ENCODE assay signal across 11 cellular contexts in genomic region chr1:185636848-185637247, GRCh38.
DNase-seq lines count a peak whose midpoint lies in the region; ATAC-seq, FAIRE-seq and TF ChIP-seq lines count a peak whose summit lies in the region.
"Had no signal": no experiment of that assay in that cellular context is flagged by ENCODE, and none has a peak within 500 bp of the region (broad histone marks: within the 10 kb centered on the region; RNA-seq: fewer than 3 reads in every experiment).

No MANE protein-coding gene starts in this region.

- peak; percentile 28 to 38 for DNase-seq in AML-193 (lab: John Stamatoyannopoulos, UW)
- DNase-seq in GM19239 (ENCODE audit: insufficient read length, low spot score) = peak; percentile 40
- DNase-seq in NCI-H526 (lab: John Stamatoyannopoulos, UW) = no peak
- no peak for DNase-seq in PC-3
- DNase-seq in neuronal stem cell (ENCODE audit: low spot score) = no peak
- no peak for DNase-seq in A172 (ENCODE audit: low spot score)

- H3K4me1 Mint-ChIP-seq in T-helper 1 cell treated with Interleukin-12 subunit alpha and Interleukin-12 subunit beta and Interleukin-4 antibody, amounts not matched to agents 30 μg/mL and 1 μg/mL, for 36 hours (ENCODE audit: low read depth) = peaks cover 16% of the 10 kb centered on the region
- H3K4me1 Mint-ChIP-seq: brain had no signal

- H3K27ac ChIP-seq in PC-3 (ENCODE audit: low read length) (no peak overlapping the region), neuronal stem cell (replicated peaks; ENCODE audit: low read length) (no peak overlapping the region)
- H3K27ac ChIP-seq: C4-2B, SK-N-MC had no signal

- no peak overlapping the region for H4K91ac ChIP-seq in neuronal stem cell (ENCODE audit: low read depth, low read length, poor library complexity)

- ATAC-seq in HG02970 (IDR thresholded peaks at IDR 0.05; ENCODE audit: low FRiP score, unreplicated experiment) = peak; percentile 99
- ATAC-seq in PC-3 = no peak

- no peaks in the 10 kb centered on the region for H3K4me1 ChIP-seq in PC-3 (ENCODE audit: insufficient read depth, low read length)
- H3K4me1 ChIP-seq in neuronal stem cell (ENCODE audit: control insufficient read depth in 2 of 2, insufficient read depth in 1 of 2, low read depth in 1 of 2, low read length in 2 of 2) = no peaks in the 10 kb centered on the region

- H3K79me2 ChIP-seq in PC-3 (ENCODE audit: low read length) = no peaks in the 10 kb centered on the region

- H3K9me2 ChIP-seq in PC-3 (replicated peaks; ENCODE audit: low read length) = no peaks in the 10 kb centered on the region

- no peak overlapping the region for H2BK12ac ChIP-seq in neuronal stem cell (ENCODE audit: low read length)

- no peaks in the 10 kb centered on the region for H3F3A ChIP-seq in PC-3 (ENCODE audit: low read length, unreplicated experiment)

- H2AFZ ChIP-seq in PC-3 (ENCODE audit: low read length) = no peak overlapping the region
- H2AFZ ChIP-seq in neuronal stem cell (ENCODE audit: low read length) = no peak overlapping the region

- peak overlapping the region; percentile 63 for H3K4me3 Mint-ChIP-seq in T-helper 1 cell treated with Interleukin-12 subunit alpha and Interleukin-12 subunit beta and Interleukin-4 antibody, amounts not matched to agents 30 μg/mL and 1 μg/mL, for 36 hours
- H3K4me3 Mint-ChIP-seq: brain had no signal

- no peak overlapping the region for H2BK120ac ChIP-seq in neuronal stem cell (ENCODE audit: low read depth, low read length)

- H3K9me3 Mint-ChIP-seq in T-helper 1 cell treated with Interleukin-12 subunit alpha and Interleukin-12 subunit beta and Interleukin-4 antibody, amounts not matched to agents 30 μg/mL and 1 μg/mL, for 36 hours = peaks cover 43% of the 10 kb centered on the region

- no peak overlapping the region for H3K9ac ChIP-seq in PC-3 (ENCODE audit: low read length)
- H3K9ac ChIP-seq in neuronal stem cell (ENCODE audit: low read depth, low read length, poor library complexity) = no peak overlapping the region

- CTCF ChIA-PET in PC-3 (lab: Charles Lee) = no interaction called here

- H4K8ac ChIP-seq in neuronal stem cell (ENCODE audit: low read depth, low read length) = no peak overlapping the region

- H3K4me3 ChIP-seq in PC-3 (ENCODE audit: low read length) = no peak overlapping the region
- no peak overlapping the region for H3K4me3 ChIP-seq in neuronal stem cell (ENCODE audit: low read length in 2 of 2)
- H3K4me3 ChIP-seq: SK-N-MC had no signal

- H3K18ac ChIP-seq in neuronal stem cell (ENCODE audit: low read length) = no peak overlapping the region

- H3K27ac Mint-ChIP-seq in T-helper 1 cell treated with Interleukin-12 subunit alpha and Interleukin-12 subunit beta and Interleukin-4 antibody, amounts not matched to agents 30 μg/mL and 1 μg/mL, for 36 hours = peak overlapping the region; percentile 94
- H3K27ac Mint-ChIP-seq: brain had no signal

- no peak overlapping the region for H2AK5ac ChIP-seq in neuronal stem cell (ENCODE audit: low read depth, low read length)

- no peaks in the 10 kb centered on the region for H3K27me3 ChIP-seq in PC-3 (ENCODE audit: low read length)
- H3K27me3 ChIP-seq in neuronal stem cell (ENCODE audit: control insufficient read depth in 3 of 3, insufficient read depth in 3 of 3, low read depth in 1 of 3, low read length in 3 of 3) = no peaks in the 10 kb centered on the region

- no peak overlapping the region for H2BK5ac ChIP-seq in neuronal stem cell (ENCODE audit: low read length)

- H2BK15ac ChIP-seq in neuronal stem cell (ENCODE audit: low read length) = no peak overlapping the region

- H3K36me3 ChIP-seq in PC-3 (ENCODE audit: low read depth, low read length) (no peaks in the 10 kb centered on the region), neuronal stem cell (replicated peaks in 1 of 2; ENCODE audit: control insufficient read depth in 2 of 2, insufficient read depth in 2 of 2, low read length in 2 of 2) (no peaks in the 10 kb centered on the region)

- peaks cover 44% of the 10 kb centered on the region for H3K36me3 Mint-ChIP-seq in T-helper 1 cell treated with Interleukin-12 subunit alpha and Interleukin-12 subunit beta and Interleukin-4 antibody, amounts not matched to agents 30 μg/mL and 1 μg/mL, for 36 hours (ENCODE audit: low read depth)
- H3K36me3 Mint-ChIP-seq: brain had no signal

- H4K20me1 ChIP-seq in PC-3 (ENCODE audit: low read length) = no peaks in the 10 kb centered on the region

- H3K27me3 Mint-ChIP-seq in T-helper 1 cell treated with Interleukin-12 subunit alpha and Interleukin-12 subunit beta and Interleukin-4 antibody, amounts not matched to agents 30 μg/mL and 1 μg/mL, for 36 hours (ENCODE audit: low read depth) = no peaks in the 10 kb centered on the region

- H3K9me3 ChIP-seq in PC-3 (ENCODE audit: low read length) (no peaks in the 10 kb centered on the region), neuronal stem cell (replicated peaks in 1 of 2; ENCODE audit: control insufficient read depth in 2 of 2, insufficient read depth in 1 of 2, low read depth in 1 of 2, low read length in 2 of 2) (peaks cover 0 to 7% of the 10 kb centered on the region in 2 donors)

- no peak overlapping the region for H3K4ac ChIP-seq in neuronal stem cell (ENCODE audit: low read length)

- TF ChIP-seq CTCF in PC-3 (conservative IDR thresholded peaks at IDR 0.05; ENCODE audit: low read depth, low read length) = no peak

- no peaks in the 10 kb centered on the region for H3K79me1 ChIP-seq in neuronal stem cell (ENCODE audit: low read depth, low read length)

- POLR2A ChIA-PET in PC-3 (lab: Charles Lee; ENCODE audit: unreplicated experiment) = no interaction called here

- H3K14ac ChIP-seq in neuronal stem cell (ENCODE audit: low read length) = no peak overlapping the region

- no TSS peak for BruUV-seq in PC-3 (replicated peaks; lab: Mats Ljungman, UMichigan)

- no peak overlapping the region for H3K4me2 ChIP-seq in PC-3 (ENCODE audit: low read length)
- no peak overlapping the region for H3K4me2 ChIP-seq in neuronal stem cell (ENCODE audit: insufficient read depth, low read length, poor library complexity, severe bottlenecking)

- intact Hi-C loops in PC-3 (cut with micrococcal nuclease) = no loop called here

- no peak overlapping the region for H3K23ac ChIP-seq in neuronal stem cell (ENCODE audit: low read depth, low read length, poor library complexity)

- peak; percentile 93 for FAIRE-seq in GM19239 (lab: Jason Lieb, UNC)

Comparison
In these comparisons a context has a peak if more than half of its experiments do, and no peak if none do; other contexts are left out.
1. DNase-seq: peak in AML-193 (2 of 2) and GM19239 (single experiment); none in NCI-H526 (0 of 2), PC-3 (single experiment), neuronal stem cell (single experiment) and A172 (single experiment).